ENCODE assay signal across 10 cellular contexts in the genomic region with DNA sequence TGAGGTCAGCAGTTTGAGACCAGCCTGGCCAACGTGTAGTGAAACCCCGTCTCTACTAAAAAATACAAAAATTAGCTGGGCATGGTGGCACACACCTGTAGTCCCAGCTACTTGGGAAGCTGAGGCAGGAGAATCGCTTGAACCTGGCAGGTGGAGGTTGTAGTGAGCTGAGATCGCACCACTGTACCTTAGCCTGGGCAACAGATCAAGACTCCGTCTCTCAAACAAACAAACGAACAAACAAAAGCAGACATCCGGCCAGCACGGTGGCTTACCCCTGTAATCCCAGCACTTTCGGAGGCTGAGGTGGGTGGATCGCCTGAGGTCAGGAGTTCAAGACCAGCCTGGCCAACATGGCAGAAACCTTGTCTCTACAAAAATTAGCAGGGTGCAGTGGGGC. TPM values are rescaled to one million over a fixed set of nuclear protein-coding genes. Genes with fewer than 3 reads are reported as not detected.
"Had no signal": no experiment of that assay in that cellular context is flagged by ENCODE, and none has a peak within 500 bp of the region (broad histone marks: within the 10 kb centered on the region; RNA-seq: fewer than 3 reads in every experiment).

No MANE protein-coding gene starts in this region.

RNA-seq across cellular contexts. Expression of gene ACOT6, which starts 24.0 kb away (rescaled TPM):
- total RNA-seq: OCI-LY7, PC-3, PC-9, Peyer's patch, Right ventricle myocardium inferior, Right ventricle myocardium superior, RPMI7951, SJCRH30, SJSA1 had no signal
- polyA plus RNA-seq: SK-N-SH had no signal

RNA-seq across cellular contexts. Expression of gene ACOT4, which starts 44.7 kb away (rescaled TPM):
- total RNA-seq: OCI-LY7, SJCRH30 had no signal
